ENCODE assay signal across 26 cellular contexts in genomic region chr6:83411731-83412130, GRCh38.
"Had no signal": no experiment of that assay in that cellular context is flagged by ENCODE, and none has a peak within 500 bp of the region (broad histone marks: within the 10 kb centered on the region; RNA-seq: fewer than 3 reads in every experiment).

No MANE protein-coding gene starts in this region.

- H3K36me3 Mint-ChIP-seq: memory B cell; naive thymus-derived CD4-positive, alpha-beta T cell; natural killer cell treated with Interleukin-12 subunit alpha and Interleukin-12 subunit beta and Interleukin-15 and Interleukin-18, amount 100 ng/mL, for 72 hours; stimulated activated effector memory CD8-positive, alpha-beta T cell treated with anti-CD3 and anti-CD28 coated beads, Interleukin-12 subunit alpha, Interleukin-12 subunit beta, amount 100 ng/mL, for 72 hours had no signal

- H3K4me1 Mint-ChIP-seq: memory B cell; stimulated activated effector memory CD8-positive, alpha-beta T cell treated with anti-CD3 and anti-CD28 coated beads, Interleukin-12 subunit alpha, Interleukin-12 subunit beta, amount 100 ng/mL, for 72 hours had no signal

- H3K27me3 ChIP-seq: hepatocyte, ovary, sigmoid colon, spleen, suprapubic skin, tibial artery, upper lobe of right lung had no signal

- H3K4me3 ChIP-seq: hepatocyte, left ventricle myocardium inferior, lung, mucosa of descending colon, ovary, prostate gland, sigmoid colon, spleen, suprapubic skin, thoracic aorta, tibial artery, upper lobe of right lung had no signal

- H3K4me3 Mint-ChIP-seq: memory B cell; naive thymus-derived CD4-positive, alpha-beta T cell; natural killer cell treated with Interleukin-12 subunit alpha and Interleukin-12 subunit beta and Interleukin-15 and Interleukin-18, amount 100 ng/mL, for 72 hours; stimulated activated effector memory CD8-positive, alpha-beta T cell treated with anti-CD3 and anti-CD28 coated beads, Interleukin-12 subunit alpha, Interleukin-12 subunit beta, amount 100 ng/mL, for 72 hours; stimulated activated naive CD8-positive, alpha-beta T cell treated with anti-CD3 and anti-CD28 coated beads, Interleukin-15, Interleukin-2, amounts not matched to agents 100 ng/mL and 50 ng/mL, for 24 hours had no signal

- H3K36me3 ChIP-seq: left ventricle myocardium inferior, ovary, prostate gland, sigmoid colon, spleen, suprapubic skin, thoracic aorta, upper lobe of right lung had no signal

- H3K9me3 ChIP-seq: left ventricle myocardium inferior, mucosa of descending colon, ovary, prostate gland, sigmoid colon, spleen, suprapubic skin, thoracic aorta, tibial artery, upper lobe of right lung had no signal

- H3K9me3 Mint-ChIP-seq: natural killer cell treated with Interleukin-12 subunit alpha and Interleukin-12 subunit beta and Interleukin-15 and Interleukin-18, amount 100 ng/mL, for 72 hours; stimulated activated naive CD8-positive, alpha-beta T cell treated with anti-CD3 and anti-CD28 coated beads, Interleukin-15, Interleukin-2, amounts not matched to agents 100 ng/mL and 50 ng/mL, for 24 hours had no signal

- H3K27ac Mint-ChIP-seq: memory B cell; naive thymus-derived CD4-positive, alpha-beta T cell; natural killer cell treated with Interleukin-12 subunit alpha and Interleukin-12 subunit beta and Interleukin-15 and Interleukin-18, amount 100 ng/mL, for 72 hours; stimulated activated effector memory CD8-positive, alpha-beta T cell treated with anti-CD3 and anti-CD28 coated beads, Interleukin-12 subunit alpha, Interleukin-12 subunit beta, amount 100 ng/mL, for 72 hours; stimulated activated naive CD8-positive, alpha-beta T cell treated with anti-CD3 and anti-CD28 coated beads, Interleukin-15, Interleukin-2, amounts not matched to agents 100 ng/mL and 50 ng/mL, for 24 hours had no signal

- DNase-seq: islet precursor cell; left ventricle myocardium inferior; midbrain; mucosa of descending colon; naive thymus-derived CD4-positive, alpha-beta T cell; ovary; posterior cingulate gyrus; retina; right cardiac atrium; sigmoid colon; small intestine; spleen; stimulated activated CD4-positive, alpha-beta T cell treated with anti-CD3 and anti-CD28 coated beads, Interleukin-4, amount 100 ng/mL, for 24 hours; stimulated activated naive CD4-positive, alpha-beta T cell; tibial artery; trophoblast cell; upper lobe of right lung had no signal

- ATAC-seq: mucosa of descending colon; naive thymus-derived CD4-positive, alpha-beta T cell; natural killer cell treated with Interleukin-12 subunit alpha and Interleukin-12 subunit beta and Interleukin-15 and Interleukin-18, amount 100 ng/mL, for 72 hours; right cardiac atrium; stimulated activated effector memory CD8-positive, alpha-beta T cell treated with anti-CD3 and anti-CD28 coated beads, Interleukin-12 subunit alpha, Interleukin-12 subunit beta, amount 100 ng/mL, for 72 hours; upper lobe of right lung had no signal

- H3K4me1 ChIP-seq: left ventricle myocardium inferior, prostate gland, spleen, suprapubic skin, tibial artery, upper lobe of right lung had no signal
